In the genomic region with DNA sequence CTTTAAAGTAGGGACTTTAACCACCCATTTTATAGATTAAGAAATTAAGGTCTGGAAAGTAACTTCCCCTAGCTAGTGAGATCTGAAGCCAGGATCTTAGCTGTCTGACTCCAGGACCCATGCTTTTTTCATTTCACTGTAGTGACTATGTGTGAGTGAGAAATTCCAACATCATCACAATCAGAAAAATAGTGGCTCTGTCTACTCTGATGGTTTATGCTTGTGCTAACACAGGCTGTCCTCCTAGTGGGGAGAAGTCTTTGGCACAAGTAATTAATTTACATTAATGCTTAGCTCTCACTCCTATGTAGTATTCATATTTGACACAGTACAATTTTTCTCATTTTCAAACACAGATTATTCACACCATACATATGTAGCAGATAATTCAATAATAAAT, we compare ENCODE assay signal across 18 cellular contexts.
DNase-seq lines count a peak whose midpoint lies in the region; ATAC-seq, FAIRE-seq and TF ChIP-seq lines count a peak whose summit lies in the region.
"Had no signal": no experiment of that assay in that cellular context is flagged by ENCODE, and none has a peak within 500 bp of the region (broad histone marks: within the 10 kb centered on the region; RNA-seq: fewer than 3 reads in every experiment).

No MANE protein-coding gene starts in this region.

- peaks cover 2% of the 10 kb centered on the region for H3K27me3 Mint-ChIP-seq in activated CD4-positive, alpha-beta T cell treated with anti-CD3 and anti-CD28 coated beads, Interleukin-2, amount 10 ng/mL, durations not matched to agents 7 days and 5 days
- H3K27me3 Mint-ChIP-seq in HFFc6 (ENCODE audit: insufficient read depth) = no peaks in the 10 kb centered on the region

- intact Hi-C loops in endothelial cell of umbilical vein (cut with micrococcal nuclease) = no loop called here
- intact Hi-C loops in gastrocnemius medialis (cut with DNase I; ENCODE audit: low total_unique reads) = no loop called here

- in situ Hi-C loops in gastrocnemius medialis (cut with MboI; ENCODE audit: low sequenced_read_pairs in 4 of 4) = no loop called here

- peaks cover 28% of the 10 kb centered on the region for H3K4me1 Mint-ChIP-seq in activated CD4-positive, alpha-beta T cell treated with anti-CD3 and anti-CD28 coated beads, Interleukin-2, amount 10 ng/mL, durations not matched to agents 7 days and 5 days
- 0 out of 2 replicates have a peak, but pooled peaks cover 10% of the 10 kb centered on the region for H3K4me1 Mint-ChIP-seq in HFFc6 (ENCODE audit: low read depth)
- H3K4me1 Mint-ChIP-seq: nephron progenitor cell had no signal

- H3K27me3 ChIP-seq in endothelial cell of umbilical vein (ENCODE audit: control insufficient read depth in 2 of 2, insufficient read depth in 2 of 2, low read length in 2 of 2) = no peaks in the 10 kb centered on the region
- H3K27me3 ChIP-seq in gastrocnemius medialis = no peaks in the 10 kb centered on the region
- H3K27me3 ChIP-seq: tibial artery had no signal

- POLR2A ChIA-PET in activated CD4-positive, alpha-beta T cell treated with anti-CD3 and anti-CD28 coated beads, Interleukin-2, amount 10 ng/mL, durations not matched to agents 7 days and 5 days (lab: Charles Lee) = no interaction called here
- POLR2A ChIA-PET in endothelial cell of umbilical vein (lab: Charles Lee) = interaction anchor here (1.8 kb wide), 1 partner anchor 84 kb away, joined by 8 read pairs; no protein-coding TSS in a partner anchor

- H3K9me1 ChIP-seq in endothelial cell of umbilical vein (replicated peaks; ENCODE audit: control insufficient read depth, extremely low read depth, insufficient read depth, low read length) = no peaks in the 10 kb centered on the region

- H3K9me3 ChIP-seq in endothelial cell of umbilical vein (replicated peaks; ENCODE audit: control insufficient read depth, insufficient read depth, low read length) (no peaks in the 10 kb centered on the region), gastrocnemius medialis (no peaks in the 10 kb centered on the region)
- H3K9me3 ChIP-seq: tibial artery had no signal

- no peak overlapping the region for H2AFZ ChIP-seq in endothelial cell of umbilical vein (ENCODE audit: low read depth, low read length)

- TF ChIP-seq CTCF in HFFc6 (IDR thresholded peaks at IDR 0.05) (peak; percentile 28), endothelial cell of umbilical vein (IDR thresholded peaks at IDR 0.05; ENCODE audit: extremely low read depth in 1 of 2, insufficient read depth in 1 of 2, low read depth in 1 of 2, low read length in 2 of 2) (no peak), gastrocnemius medialis (IDR thresholded peaks at IDR 0.05 in 4 of 5, conservative IDR thresholded peaks at IDR 0.05 in 1 of 5) (no peak), omental fat pad (IDR thresholded peaks at IDR 0.05) (no peak)

- no peak for DNase-seq in activated CD4-positive, alpha-beta T cell treated with anti-CD3 and anti-CD28 coated beads, Interleukin-2, amount 10 ng/mL, durations not matched to agents 7 days and 5 days
- DNase-seq in activated CD4-positive, alpha-beta T cell treated with anti-CD3 and anti-CD28 coated beads, Interleukin-2, amount 50 U/mL, for 1 hour = no peak
- DNase-seq in HFFc6 (no peak), endothelial cell of umbilical vein (ENCODE audit: low read depth, low spot score) (peak; percentile 24), gastrocnemius medialis (no peak), omental fat pad (ENCODE audit: low spot score) (no peak)
- DNase-seq: activated CD4-positive, alpha-beta T cell treated with anti-CD3 and anti-CD28 coated beads for 4 hours; C1 segment of cervical spinal cord; NCI-H146; nephron progenitor cell; SHP77; stimulated activated CD4-positive, alpha-beta T cell treated with anti-CD3 and anti-CD28 coated beads, Interleukin-1b, Interleukin-23, amount 100 ng/mL, for 48 hours; T1000; tibial artery had no signal

- H3K4me3 Mint-ChIP-seq in activated CD4-positive, alpha-beta T cell treated with anti-CD3 and anti-CD28 coated beads, Interleukin-2, amount 10 ng/mL, durations not matched to agents 7 days and 5 days = no peak overlapping the region
- no peak overlapping the region for H3K4me3 Mint-ChIP-seq in HFFc6
- H3K4me3 Mint-ChIP-seq: activated T-helper 1 cell treated with anti-CD3 and anti-CD28 coated beads, Interleukin-12 subunit alpha, Interleukin-12 subunit beta, Interleukin-2, Interleukin-4 antibody, amounts not matched to agents 30 ng/mL and 10 ng/mL and 1 ng/mL, durations not matched to agents 14 hours and 24 hours and 36 hours; nephron progenitor cell had no signal

- CTCF ChIA-PET in activated CD4-positive, alpha-beta T cell treated with anti-CD3 and anti-CD28 coated beads, Interleukin-2, amount 10 ng/mL, durations not matched to agents 7 days and 5 days (lab: Charles Lee) = no interaction called here
- CTCF ChIA-PET in endothelial cell of umbilical vein (lab: Charles Lee) = interaction anchor here (1.0 to 2.5 kb wide), 8 partner anchors 10 to 153 kb away, joined by 3 to 21 read pairs (median 4); no protein-coding TSS in a partner anchor

- H3K79me2 ChIP-seq in endothelial cell of umbilical vein (ENCODE audit: control insufficient read depth, insufficient read depth, low read length) = no peaks in the 10 kb centered on the region

- H3K36me3 ChIP-seq in endothelial cell of umbilical vein (ENCODE audit: control insufficient read depth in 2 of 2, extremely low read depth in 1 of 2, insufficient read depth in 2 of 2, low read length in 2 of 2) (no peaks in the 10 kb centered on the region), gastrocnemius medialis (no peaks in the 10 kb centered on the region)
- H3K36me3 ChIP-seq: tibial artery had no signal

- peaks cover 10% of the 10 kb centered on the region for H3K9me3 Mint-ChIP-seq in activated CD4-positive, alpha-beta T cell treated with anti-CD3 and anti-CD28 coated beads, Interleukin-2, amount 10 ng/mL, durations not matched to agents 7 days and 5 days
- no peaks in the 10 kb centered on the region for H3K9me3 Mint-ChIP-seq in HFFc6
- H3K9me3 Mint-ChIP-seq: nephron progenitor cell had no signal

- no peak overlapping the region for H3K4me2 ChIP-seq in endothelial cell of umbilical vein (ENCODE audit: insufficient read depth, low read length)

- H3K4me1 ChIP-seq in endothelial cell of umbilical vein (ENCODE audit: control insufficient read depth, extremely low read depth, insufficient read depth, low read length) = peaks cover 25% of the 10 kb centered on the region
- H3K4me1 ChIP-seq in gastrocnemius medialis = no peaks in the 10 kb centered on the region
- H3K4me1 ChIP-seq: tibial artery had no signal

- ATAC-seq in gastrocnemius medialis (no peak), GM18907 (IDR thresholded peaks at IDR 0.05; ENCODE audit: unreplicated experiment) (no peak), omental fat pad (ENCODE audit: low FRiP score) (no peak), HG02938 (IDR thresholded peaks at IDR 0.05; ENCODE audit: unreplicated experiment) (no peak)

- H3K27ac ChIP-seq in endothelial cell of umbilical vein (ENCODE audit: insufficient read depth, low read depth, low read length) (peak overlapping the region; percentile 79), gastrocnemius medialis (peak overlapping the region in 3 of 4 donors; percentile 58 to 69 (median 65))
- H3K27ac ChIP-seq: tibial artery had no signal

- H3K4me3 ChIP-seq in endothelial cell of umbilical vein (replicated peaks in 1 of 3; ENCODE audit: insufficient read depth in 1 of 3, low read depth in 1 of 3, low read length in 3 of 3) = no peak overlapping the region
- H3K4me3 ChIP-seq in gastrocnemius medialis = no peak overlapping the region
- H3K4me3 ChIP-seq: lung, tibial artery had no signal

- H4K20me1 ChIP-seq in endothelial cell of umbilical vein (replicated peaks; ENCODE audit: control insufficient read depth, extremely low read depth, insufficient read depth, low read length) = no peaks in the 10 kb centered on the region

- H3K27ac Mint-ChIP-seq in activated CD4-positive, alpha-beta T cell treated with anti-CD3 and anti-CD28 coated beads, Interleukin-2, amount 10 ng/mL, durations not matched to agents 7 days and 5 days = peak overlapping the region; percentile 94
- H3K27ac Mint-ChIP-seq in HFFc6 = no peak overlapping the region
- H3K27ac Mint-ChIP-seq: nephron progenitor cell had no signal

- H3K9ac ChIP-seq in endothelial cell of umbilical vein (replicated peaks; ENCODE audit: extremely low read depth, insufficient read depth, low read length) = peak overlapping the region; percentile 66

- peaks cover 22% of the 10 kb centered on the region for H3K36me3 Mint-ChIP-seq in activated CD4-positive, alpha-beta T cell treated with anti-CD3 and anti-CD28 coated beads, Interleukin-2, amount 10 ng/mL, durations not matched to agents 7 days and 5 days (ENCODE audit: low read depth)
- no peaks in the 10 kb centered on the region for H3K36me3 Mint-ChIP-seq in HFFc6 (ENCODE audit: low read depth)

- dilution Hi-C loops in endothelial cell of umbilical vein (cut with MboI; ENCODE audit: extremely low pct_ligation_motif_present, low sequenced_read_pairs) = no loop called here

- BruUV-seq in endothelial cell of umbilical vein (replicated peaks; lab: Mats Ljungman, UMichigan) = no TSS peak

- no peak for FAIRE-seq in endothelial cell of umbilical vein (lab: Jason Lieb, UNC)

- TF ChIP-seq POLR2A in endothelial cell of umbilical vein (IDR thresholded peaks at IDR 0.05; ENCODE audit: low read depth, low read length) (no peak), gastrocnemius medialis (IDR thresholded peaks at IDR 0.05) (no peak)

TF ChIP-seq in endothelial cell of umbilical vein, 7 proteins besides CTCF, POLR2A, EP300 and RAD21:
- TF ChIP-seq FOS (IDR thresholded peaks at IDR 0.05; ENCODE audit: borderline replicate concordance, insufficient read depth, low read length) (no peak), JUN (IDR thresholded peaks at IDR 0.05; ENCODE audit: borderline replicate concordance, insufficient read depth, insufficient read length, low read depth) (no peak), GATA2 (IDR thresholded peaks at IDR 0.05; ENCODE audit: insufficient read depth, insufficient read length, low read depth, low read length) (no peak)
- TF ChIP-seq, protein P1, sequence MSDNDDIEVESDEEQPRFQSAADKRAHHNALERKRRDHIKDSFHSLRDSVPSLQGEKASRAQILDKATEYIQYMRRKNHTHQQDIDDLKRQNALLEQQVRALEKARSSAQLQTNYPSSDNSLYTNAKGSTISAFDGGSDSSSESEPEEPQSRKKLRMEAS (IDR thresholded peaks at IDR 0.05; ENCODE audit: insufficient read depth, insufficient read length) = no peak
